In the genomic region with DNA sequence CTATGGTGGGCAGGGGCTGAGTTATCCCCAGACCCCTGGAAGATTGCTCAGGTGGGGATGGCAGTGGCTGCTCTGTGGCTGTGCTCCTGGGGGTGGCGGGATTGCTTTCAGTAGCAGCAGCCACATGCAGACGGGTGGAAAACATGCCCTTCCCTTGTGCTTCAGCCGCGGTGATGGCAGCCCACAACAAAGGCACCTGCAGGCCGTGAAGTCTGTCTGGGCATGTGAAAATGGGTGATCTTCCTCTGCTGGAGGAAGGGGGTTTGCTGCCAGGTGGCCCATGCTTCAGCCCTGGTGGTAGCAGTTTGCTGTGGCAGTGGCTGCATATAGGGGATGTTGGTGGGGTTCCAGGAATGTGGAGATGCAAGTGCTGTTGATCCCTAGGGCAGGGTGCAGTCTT, we compare ENCODE assay signal across 1 cellular context.
TF ChIP-seq lines count a peak whose summit lies in the region.

No MANE protein-coding gene starts in this region.

TF ChIP-seq in WTC11, 78 proteins besides CTCF, POLR2A, EP300 and RAD21 (continued from another document):
- TF ChIP-seq AFF4 (CRISPR knock-in tag; IDR thresholded peaks at IDR 0.05; ENCODE audit: borderline replicate concordance): no peak
- TF ChIP-seq PRDM15 (CRISPR knock-in tag; IDR thresholded peaks at IDR 0.05): no peak
- TF ChIP-seq, protein P1, sequence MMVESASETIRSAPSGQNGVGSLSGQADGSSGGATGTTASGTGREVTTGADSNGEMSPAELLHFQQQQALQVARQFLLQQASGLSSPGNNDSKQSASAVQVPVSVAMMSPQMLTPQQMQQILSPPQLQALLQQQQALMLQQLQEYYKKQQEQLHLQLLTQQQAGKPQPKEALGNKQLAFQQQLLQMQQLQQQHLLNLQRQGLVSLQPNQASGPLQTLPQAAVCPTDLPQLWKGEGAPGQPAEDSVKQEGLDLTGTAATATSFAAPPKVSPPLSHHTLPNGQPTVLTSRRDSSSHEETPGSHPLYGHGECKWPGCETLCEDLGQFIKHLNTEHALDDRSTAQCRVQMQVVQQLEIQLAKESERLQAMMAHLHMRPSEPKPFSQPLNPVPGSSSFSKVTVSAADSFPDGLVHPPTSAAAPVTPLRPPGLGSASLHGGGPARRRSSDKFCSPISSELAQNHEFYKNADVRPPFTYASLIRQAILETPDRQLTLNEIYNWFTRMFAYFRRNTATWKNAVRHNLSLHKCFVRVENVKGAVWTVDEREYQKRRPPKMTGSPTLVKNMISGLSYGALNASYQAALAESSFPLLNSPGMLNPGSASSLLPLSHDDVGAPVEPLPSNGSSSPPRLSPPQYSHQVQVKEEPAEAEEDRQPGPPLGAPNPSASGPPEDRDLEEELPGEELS (CRISPR knock-in tag; IDR thresholded peaks at IDR 0.05): no peak
- no peak for TF ChIP-seq OVOL2 (CRISPR knock-in tag; IDR thresholded peaks at IDR 0.05; ENCODE audit: borderline replicate concordance)
- TF ChIP-seq, protein P2, sequence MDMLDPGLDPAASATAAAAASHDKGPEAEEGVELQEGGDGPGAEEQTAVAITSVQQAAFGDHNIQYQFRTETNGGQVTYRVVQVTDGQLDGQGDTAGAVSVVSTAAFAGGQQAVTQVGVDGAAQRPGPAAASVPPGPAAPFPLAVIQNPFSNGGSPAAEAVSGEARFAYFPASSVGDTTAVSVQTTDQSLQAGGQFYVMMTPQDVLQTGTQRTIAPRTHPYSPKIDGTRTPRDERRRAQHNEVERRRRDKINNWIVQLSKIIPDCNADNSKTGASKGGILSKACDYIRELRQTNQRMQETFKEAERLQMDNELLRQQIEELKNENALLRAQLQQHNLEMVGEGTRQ (CRISPR knock-in tag; IDR thresholded peaks at IDR 0.05): no peak
- TF ChIP-seq NFE2L1 (CRISPR knock-in tag; IDR thresholded peaks at IDR 0.05): no peak
- no peak for TF ChIP-seq ZNF232 (CRISPR knock-in tag; IDR thresholded peaks at IDR 0.05)
